8 cellular contexts compared by ENCODE assay signal in the genomic region with DNA sequence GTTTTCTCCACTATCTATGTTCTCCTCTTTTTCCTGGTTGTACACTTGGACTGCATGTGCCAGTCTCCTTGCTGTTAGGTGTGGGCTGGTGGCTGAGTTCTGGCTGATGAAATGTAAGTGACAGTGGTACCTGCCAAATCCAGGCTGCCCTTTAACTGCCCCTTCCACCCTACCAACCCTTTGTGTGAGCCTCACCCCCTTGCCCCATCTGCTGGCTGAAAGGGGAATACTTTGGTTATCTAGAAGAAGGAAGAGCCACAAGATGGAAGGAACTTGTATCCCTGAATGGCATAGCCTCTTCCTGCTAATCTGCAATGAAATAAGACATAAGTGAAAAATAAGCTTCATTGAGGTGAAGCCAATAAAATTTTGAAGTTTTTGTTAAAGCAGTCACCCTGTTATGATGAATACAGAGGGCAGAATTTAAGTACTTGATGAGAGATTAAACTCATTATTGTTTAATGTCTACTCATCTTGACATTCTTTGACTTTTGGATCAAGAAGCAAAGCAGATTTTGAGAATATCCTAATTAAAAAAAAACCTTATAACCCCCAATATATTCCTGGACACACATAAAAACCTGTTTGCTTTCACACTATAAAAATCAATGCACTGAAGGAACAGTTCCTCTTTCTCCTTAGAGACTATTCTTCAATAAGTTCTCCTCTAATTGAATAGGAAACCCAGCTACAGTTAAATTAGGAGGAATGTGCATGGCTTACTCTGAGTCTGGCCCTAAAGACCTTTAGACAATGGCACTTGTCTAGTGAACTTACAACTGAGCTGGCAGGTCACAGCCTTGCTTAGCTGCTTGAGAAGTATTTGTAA.
DNase-seq lines count a peak whose midpoint lies in the region; ATAC-seq and TF ChIP-seq lines count a peak whose summit lies in the region.

No MANE protein-coding gene starts in this region.

- no peak overlapping the region for H3K9ac ChIP-seq in endodermal cell (ENCODE audit: extremely low read depth, low read length, poor library complexity, severe bottlenecking)

- TF ChIP-seq CTCF in GM12865 (IDR thresholded peaks at IDR 0.05; ENCODE audit: insufficient read depth, low read depth, low read length, missing control alignments) (peak; percentile 69), endodermal cell (conservative IDR thresholded peaks at IDR 0.05) (peak; percentile 77), progenitor cell of endocrine pancreas (IDR thresholded peaks at IDR 0.05; ENCODE audit: unreplicated experiment) (peak; percentile 40)

- peak; percentile 9 for DNase-seq in 8988T
- peak; percentile 87 for DNase-seq in GM12865 (ENCODE audit: low read depth)
- peak; percentile 63 for DNase-seq in M059J (ENCODE audit: low read depth)
- DNase-seq in T-helper 17 cell = peak in 1 of 3 donors; percentile 29
- DNase-seq in endodermal cell = peak; percentile 90
- no peak for DNase-seq in progenitor cell of endocrine pancreas (ENCODE audit: low spot score, unreplicated experiment)
- DNase-seq in medulla oblongata (ENCODE audit: extremely low spot score) = no peak
- DNase-seq in epidermal melanocyte (ENCODE audit: insufficient read length, low spot score) = no peak

- peaks cover 2% of the 10 kb centered on the region for H3K4me1 ChIP-seq in endodermal cell (ENCODE audit: control insufficient read depth, insufficient read depth, low read length)

- no peaks in the 10 kb centered on the region for H3K9me3 ChIP-seq in T-helper 17 cell (ENCODE audit: control insufficient read depth, low read length, poor library complexity, severe bottlenecking)
- no peaks in the 10 kb centered on the region for H3K9me3 ChIP-seq in endodermal cell (ENCODE audit: control insufficient read depth, low read length)

- H3K4me3 Mint-ChIP-seq in T-helper 17 cell (no peak overlapping the region), endodermal cell (no peak overlapping the region), progenitor cell of endocrine pancreas (ENCODE audit: low read depth) (no peak overlapping the region)

- H3K9me3 Mint-ChIP-seq in endodermal cell (peaks cover 14% of the 10 kb centered on the region), progenitor cell of endocrine pancreas (ENCODE audit: low read depth) (peaks cover 7% of the 10 kb centered on the region)

- no peak for ATAC-seq in T-helper 17 cell

- H3K27me3 Mint-ChIP-seq in T-helper 17 cell (no peaks in the 10 kb centered on the region), endodermal cell (ENCODE audit: insufficient read depth) (no peaks in the 10 kb centered on the region), progenitor cell of endocrine pancreas (no peaks in the 10 kb centered on the region)

- H3K4me1 Mint-ChIP-seq in T-helper 17 cell (peaks cover 31% of the 10 kb centered on the region), endodermal cell (peaks cover 13% of the 10 kb centered on the region), progenitor cell of endocrine pancreas (ENCODE audit: low read depth) (peaks cover 8% of the 10 kb centered on the region)

- no peak overlapping the region for H3K27ac ChIP-seq in endodermal cell (ENCODE audit: low read depth, low read length)

- H3K4me3 ChIP-seq in GM12865 (ENCODE audit: low read depth, low read length) (no peak overlapping the region), endodermal cell (ENCODE audit: low read length) (no peak overlapping the region)

- H3K27ac Mint-ChIP-seq in T-helper 17 cell (peak overlapping the region; percentile 1), endodermal cell (no peak overlapping the region), progenitor cell of endocrine pancreas (no peak overlapping the region)

- no peaks in the 10 kb centered on the region for H3K27me3 ChIP-seq in endodermal cell (ENCODE audit: control insufficient read depth, insufficient read depth, low read length, poor library complexity, severe bottlenecking)

- H3K36me3 Mint-ChIP-seq in T-helper 17 cell (ENCODE audit: low read depth) = no peaks in the 10 kb centered on the region
- no peaks in the 10 kb centered on the region for H3K36me3 Mint-ChIP-seq in endodermal cell (ENCODE audit: low read depth)
- H3K36me3 Mint-ChIP-seq in progenitor cell of endocrine pancreas (ENCODE audit: insufficient read depth) = no peaks in the 10 kb centered on the region

- H3K36me3 ChIP-seq in endodermal cell (ENCODE audit: control insufficient read depth, insufficient read depth, low read length) = no peaks in the 10 kb centered on the region

Comparison
In these comparisons a context has a peak if more than half of its experiments do, and no peak if none do; other contexts are left out.
1. DNase-seq: peak in 8988T (single experiment), GM12865 (single experiment), M059J (single experiment) and endodermal cell (single experiment); none in progenitor cell of endocrine pancreas (single experiment), medulla oblongata (single experiment) and epidermal melanocyte (single experiment).
2. Peak in every context shown above with its lines, with median percentiles within 50 percentile points of each other: CTCF ChIP-seq.